In the genomic region with DNA sequence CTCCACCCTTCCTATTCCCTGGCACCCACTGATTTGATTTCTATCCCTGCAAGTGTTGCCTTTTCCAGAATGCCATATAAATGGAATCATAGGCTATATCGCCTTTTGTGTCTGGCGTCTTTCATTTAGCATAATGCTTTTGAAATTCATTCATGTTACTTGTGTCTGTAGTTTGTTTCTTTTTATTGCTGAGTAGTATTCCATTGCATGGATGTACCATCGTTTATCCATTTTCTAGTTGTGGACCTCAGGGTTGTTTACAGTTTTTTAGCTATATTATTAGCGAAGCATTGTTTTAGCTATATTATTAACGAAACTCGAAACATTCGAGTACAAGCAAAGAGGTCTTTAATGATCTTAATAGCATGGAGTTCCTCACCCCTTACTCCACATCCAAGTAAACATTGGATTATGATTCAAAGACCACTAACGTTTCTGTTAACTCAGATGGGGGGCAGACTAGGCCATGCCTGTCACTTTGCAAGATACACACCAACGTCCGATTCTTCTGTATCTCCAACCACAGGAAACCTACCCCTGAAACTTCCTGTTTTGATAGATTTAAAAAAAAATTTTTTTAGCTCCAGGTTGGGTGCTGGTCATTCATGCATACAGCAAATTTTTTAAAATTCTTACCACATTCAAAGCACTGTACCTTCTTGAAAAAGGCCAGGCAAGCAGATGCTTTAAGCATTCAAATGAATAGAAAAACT, we compare ENCODE assay signal across 8 cellular contexts. TPM values are rescaled to one million over a fixed set of nuclear protein-coding genes. Genes with fewer than 3 reads are reported as not detected.
DNase-seq lines count a peak whose midpoint lies in the region; ATAC-seq and TF ChIP-seq lines count a peak whose summit lies in the region.

No MANE protein-coding gene starts in this region.

- TF ChIP-seq POLR2A in stomach (IDR thresholded peaks at IDR 0.05) = no peak

- H3K9me2 ChIP-seq in SK-N-SH = no peaks in the 10 kb centered on the region

- peak; percentile 29 for ATAC-seq in HG03039 (IDR thresholded peaks at IDR 0.05; ENCODE audit: unreplicated experiment)

- H3K27me3 Mint-ChIP-seq in activated naive CD4-positive, alpha-beta T cell treated with anti-CD3 and anti-CD28 coated beads, Interleukin-2, amount 50 U/mL, for 24 hours = no peaks in the 10 kb centered on the region

- peak overlapping the region; percentile 85 to 92 for H3K4me3 ChIP-seq in SK-N-SH (ENCODE audit: low read depth in 2 of 2, low read length in 1 of 2)
- H3K4me3 ChIP-seq in fibroblast of villous mesenchyme (ENCODE audit: low read depth, low read length) = peak overlapping the region; percentile 91
- H3K4me3 ChIP-seq in stomach = peak overlapping the region; percentile 81 to 92 (median 86)

- WGBS in SK-N-SH (ENCODE audit: low lambda C conversion rate) = 82% methylated on average over 10 of the region's 10 CpGs
- 66 to 72% (median 66%) methylated on average over 10 of the region's 10 CpGs for WGBS in stomach, 5 donors

- peaks cover 0 to 27% of the 10 kb centered on the region in 2 experiments for H3K36me3 ChIP-seq in SK-N-SH (replicated peaks in 1 of 2; ENCODE audit: control insufficient read depth in 1 of 2, insufficient read depth in 2 of 2, low read length in 1 of 2)
- peaks cover 0 to 13% (median 4%) of the 10 kb centered on the region in 4 donors for H3K36me3 ChIP-seq in stomach

- CTCF ChIA-PET in SK-N-SH (lab: Yijun Ruan, JAX) = interaction anchor here (1.1 to 1.2 kb wide), 2 partner anchors 12 to 16 kb away, joined by 3 to 4 read pairs; no protein-coding TSS in a partner anchor

- H3F3A ChIP-seq in SK-N-SH (replicated peaks; ENCODE audit: insufficient read depth) = peaks cover 8% of the 10 kb centered on the region

- H3K27ac Mint-ChIP-seq in activated naive CD4-positive, alpha-beta T cell treated with anti-CD3 and anti-CD28 coated beads, Interleukin-2, amount 50 U/mL, for 24 hours = peak overlapping the region; percentile 91

- TF ChIP-seq CTCF in SK-N-SH (IDR thresholded peaks at IDR 0.05) = no peak
- TF ChIP-seq CTCF in fibroblast of villous mesenchyme (IDR thresholded peaks at IDR 0.05; ENCODE audit: insufficient read depth, low read depth, low read length) = no peak
- no peak for TF ChIP-seq CTCF in stomach (IDR thresholded peaks at IDR 0.05)

- H2AFZ ChIP-seq in SK-N-SH (ENCODE audit: low read depth) = peak overlapping the region; percentile 79; the same call in 1 of the 2 replicates

- TF ChIP-seq RAD21 in SK-N-SH (IDR thresholded peaks at IDR 0.05; ENCODE audit: low read length) = no peak

- H3K4me2 ChIP-seq in SK-N-SH = peak overlapping the region; percentile 72

- H3K4me1 ChIP-seq in SK-N-SH (ENCODE audit: control insufficient read depth in 1 of 2, insufficient read depth in 2 of 2, low read depth in 1 of 2, low read length in 1 of 2) = peaks cover 7 to 10% of the 10 kb centered on the region in 2 experiments; a peak in 2 of 4 replicates
- H3K4me1 ChIP-seq in stomach = peaks cover 11 to 53% (median 34%) of the 10 kb centered on the region in 4 donors

- H3K4me3 Mint-ChIP-seq in activated naive CD4-positive, alpha-beta T cell treated with anti-CD3 and anti-CD28 coated beads, Interleukin-2, amount 50 U/mL, for 24 hours = peak overlapping the region; percentile 94

- H3K9ac ChIP-seq in SK-N-SH = peak overlapping the region; percentile 93

- H3K27ac ChIP-seq in SK-N-SH (ENCODE audit: low read depth in 2 of 2, low read length in 1 of 2) (peak overlapping the region; percentile 79 to 92; a peak in 3 of 4 replicates), stomach (peak overlapping the region in 4 of 5 donors; percentile 87 to 92 (median 90))

- POLR2A ChIA-PET in SK-N-SH (lab: Yijun Ruan, JAX) = interaction anchor here (0.8 kb wide), 1 partner anchor 8 kb away, joined by 3 read pairs; no protein-coding TSS in a partner anchor

- intact Hi-C loops in stomach (cut with DNase I; ENCODE audit: low total_unique reads) = loop anchor here (10.0 kb wide), 1 partner anchor 150 kb away; no protein-coding TSS in a partner anchor

- no peak for TF ChIP-seq EP300 in SK-N-SH (IDR thresholded peaks at IDR 0.05; ENCODE audit: borderline replicate concordance in 1 of 2, low read depth in 1 of 2, low read length in 1 of 2)
- no peak for TF ChIP-seq EP300 in stomach (IDR thresholded peaks at IDR 0.05)

- DNase-seq in activated naive CD4-positive, alpha-beta T cell (lab: John Stamatoyannopoulos, UW) = no peak
- no peak for DNase-seq in SK-N-SH
- DNase-seq in fibroblast of villous mesenchyme (ENCODE audit: low read depth) = no peak
- no peak for DNase-seq in stomach
- DNase-seq in cerebellar nuclear complex (lab: John Stamatoyannopoulos, UW) = no peak
- DNase-seq in amniotic stem cell (lab: John Stamatoyannopoulos, UW) = no peak

- peaks cover 56% of the 10 kb centered on the region for H3K4me1 Mint-ChIP-seq in activated naive CD4-positive, alpha-beta T cell treated with anti-CD3 and anti-CD28 coated beads, Interleukin-2, amount 50 U/mL, for 24 hours

- no peaks in the 10 kb centered on the region for H4K20me1 ChIP-seq in SK-N-SH (ENCODE audit: insufficient read depth)

- H3K9me3 Mint-ChIP-seq in activated naive CD4-positive, alpha-beta T cell treated with anti-CD3 and anti-CD28 coated beads, Interleukin-2, amount 50 U/mL, for 24 hours = no peaks in the 10 kb centered on the region

- no peaks in the 10 kb centered on the region for H3K9me3 ChIP-seq in SK-N-SH
- no peaks in the 10 kb centered on the region for H3K9me3 ChIP-seq in stomach

- peaks cover 9% of the 10 kb centered on the region for H3K36me3 Mint-ChIP-seq in activated naive CD4-positive, alpha-beta T cell treated with anti-CD3 and anti-CD28 coated beads, Interleukin-2, amount 50 U/mL, for 24 hours

- H3K27me3 ChIP-seq in SK-N-SH (ENCODE audit: insufficient read depth) (no peaks in the 10 kb centered on the region), stomach (no peaks in the 10 kb centered on the region)

- peaks cover 61% of the 10 kb centered on the region for H3K79me2 ChIP-seq in SK-N-SH (ENCODE audit: insufficient read depth)

TF ChIP-seq in SK-N-SH, 30 proteins besides CTCF, POLR2A, EP300 and RAD21:
- no peak for TF ChIP-seq RFX5 (IDR thresholded peaks at IDR 0.05; ENCODE audit: low read length)
- TF ChIP-seq POLR2AphosphoS5 (IDR thresholded peaks at IDR 0.05; ENCODE audit: low read depth, low read length) = no peak
- TF ChIP-seq ELF1 (IDR thresholded peaks at IDR 0.05) = no peak
- no peak for TF ChIP-seq MEF2A (IDR thresholded peaks at IDR 0.05; ENCODE audit: borderline replicate concordance, low read depth)
- no peak for TF ChIP-seq JUND (IDR thresholded peaks at IDR 0.05)
- TF ChIP-seq YY1 (IDR thresholded peaks at IDR 0.05; ENCODE audit: low read depth) = no peak
- TF ChIP-seq SMC3 (IDR thresholded peaks at IDR 0.05; ENCODE audit: low read depth, low read length) = no peak
- TF ChIP-seq RCOR1 (IDR thresholded peaks at IDR 0.05; ENCODE audit: low read length) = no peak
- no peak for TF ChIP-seq CHD2 (IDR thresholded peaks at IDR 0.05; ENCODE audit: low read length, partially characterized antibody)
- no peak for TF ChIP-seq GABPA (IDR thresholded peaks at IDR 0.05; ENCODE audit: low read depth)
- no peak for TF ChIP-seq SIN3A (IDR thresholded peaks at IDR 0.05; ENCODE audit: borderline replicate concordance, low read depth, low read length)
- TF ChIP-seq FOSL2 (IDR thresholded peaks at IDR 0.05; ENCODE audit: borderline replicate concordance, low read depth) = no peak
- TF ChIP-seq, protein P1, sequence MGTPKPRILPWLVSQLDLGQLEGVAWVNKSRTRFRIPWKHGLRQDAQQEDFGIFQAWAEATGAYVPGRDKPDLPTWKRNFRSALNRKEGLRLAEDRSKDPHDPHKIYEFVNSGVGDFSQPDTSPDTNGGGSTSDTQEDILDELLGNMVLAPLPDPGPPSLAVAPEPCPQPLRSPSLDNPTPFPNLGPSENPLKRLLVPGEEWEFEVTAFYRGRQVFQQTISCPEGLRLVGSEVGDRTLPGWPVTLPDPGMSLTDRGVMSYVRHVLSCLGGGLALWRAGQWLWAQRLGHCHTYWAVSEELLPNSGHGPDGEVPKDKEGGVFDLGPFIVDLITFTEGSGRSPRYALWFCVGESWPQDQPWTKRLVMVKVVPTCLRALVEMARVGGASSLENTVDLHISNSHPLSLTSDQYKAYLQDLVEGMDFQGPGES (IDR thresholded peaks at IDR 0.05; ENCODE audit: low read depth, low read length) = no peak
TF ChIP-seq in SK-N-SH: peak in this region for 0.

RNA-seq across cellular contexts. Expression of a gene that starts 1.1 kb away (rescaled TPM):
- polyA plus RNA-seq in SK-N-SH (2012; rRNA removed) (5.7 and 6.6 TPM in 2 replicates), stomach (10 to 100 TPM in 2 of 3 donors, 1 to 10 TPM in 1; 6.7 to 13.7 (median 11.2) TPM)
- polyA plus RNA-seq in SK-N-SH (2012; cell fraction: cytosol; rRNA removed) = 11.0 and 12.2 TPM in 2 replicates
- polyA plus RNA-seq in SK-N-SH (2012; cell fraction: nucleus; rRNA removed) = 2.3 and 3.6 TPM in 2 replicates
- total RNA-seq in fibroblast of villous mesenchyme (18.4 and 23.7 TPM in 2 replicates), stomach (10 to 100 TPM; 11.9 to 43.2 (median 16.1) TPM)
